ENCODE assay signal across 3 cellular contexts in the genomic region with DNA sequence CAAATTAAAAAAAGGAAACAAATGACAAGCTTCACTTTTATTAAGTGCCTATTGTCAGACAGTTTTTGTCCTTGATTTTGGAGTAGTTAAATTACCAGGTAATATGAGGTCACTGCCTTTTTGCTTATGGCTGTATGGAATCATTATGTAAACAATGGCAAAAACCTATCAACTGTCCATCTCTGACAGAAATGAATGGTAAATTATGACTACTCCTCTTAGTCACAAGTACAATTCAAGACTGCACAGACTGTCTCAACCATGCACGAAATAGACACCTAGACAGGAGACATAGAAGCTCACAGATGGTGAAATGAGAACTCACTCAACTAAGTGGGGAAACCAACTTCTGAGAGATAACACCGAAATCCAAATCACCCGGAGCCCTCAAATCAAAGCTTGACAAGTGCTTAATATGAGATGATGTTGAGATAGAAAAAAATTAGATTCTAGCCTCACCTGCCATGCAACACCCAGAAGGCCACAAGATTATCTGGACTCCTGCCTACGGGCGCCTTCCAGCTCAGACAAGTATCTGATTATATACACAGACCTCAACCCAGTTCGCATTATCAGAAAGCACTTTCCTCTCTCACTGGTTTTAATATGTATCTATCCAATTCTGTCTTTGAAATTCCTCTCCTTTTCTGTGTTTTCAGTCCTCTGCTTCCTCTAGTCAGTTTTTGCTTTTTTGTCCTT.
TF ChIP-seq lines count a peak whose summit lies in the region.

No MANE protein-coding gene starts in this region.

TF ChIP-seq in HEK293, 187 proteins besides CTCF, POLR2A, EP300 and RAD21 (continues in another document):
- TF ChIP-seq ZNF175 (tag by site-specific recombination; IDR thresholded peaks at IDR 0.05) (no peak), SP3 (tag by site-specific recombination; IDR thresholded peaks at IDR 0.05) (no peak), MYNN (tag by site-specific recombination; IDR thresholded peaks at IDR 0.05; ENCODE audit: borderline replicate concordance) (no peak), ZFP69B (tag by site-specific recombination; IDR thresholded peaks at IDR 0.05) (no peak), ZNF214 (tag by site-specific recombination; IDR thresholded peaks at IDR 0.05; ENCODE audit: borderline replicate concordance) (no peak), RBAK (tag by site-specific recombination; IDR thresholded peaks at IDR 0.05) (no peak), ZBTB17 (tag by site-specific recombination; IDR thresholded peaks at IDR 0.05) (peak; percentile 36), ZNF266 (tag by site-specific recombination; IDR thresholded peaks at IDR 0.05; ENCODE audit: low read depth) (no peak), ZNF391 (tag by site-specific recombination; IDR thresholded peaks at IDR 0.05; ENCODE audit: borderline replicate concordance, low read depth) (no peak), ATF2 (tag by site-specific recombination; IDR thresholded peaks at IDR 0.05; ENCODE audit: low read depth) (0 out of 2 replicates have a peak, but pooled peaks have one; percentile 6), ZBTB7A (tag by site-specific recombination; IDR thresholded peaks at IDR 0.05; ENCODE audit: low read depth) (no peak), TRIM28 (IDR thresholded peaks at IDR 0.05; ENCODE audit: borderline replicate concordance, low read length) (peak; percentile 65; the same call in 1 of the 2 replicates), SCRT1 (tag by site-specific recombination; IDR thresholded peaks at IDR 0.05; ENCODE audit: borderline replicate concordance) (no peak), ZNF776 (tag by site-specific recombination; IDR thresholded peaks at IDR 0.05; ENCODE audit: borderline replicate concordance) (no peak), ZNF202 (tag by site-specific recombination; IDR thresholded peaks at IDR 0.05; ENCODE audit: borderline replicate concordance) (no peak), ZNF660 (tag by site-specific recombination; IDR thresholded peaks at IDR 0.05) (no peak)
- TF ChIP-seq, protein P1, sequence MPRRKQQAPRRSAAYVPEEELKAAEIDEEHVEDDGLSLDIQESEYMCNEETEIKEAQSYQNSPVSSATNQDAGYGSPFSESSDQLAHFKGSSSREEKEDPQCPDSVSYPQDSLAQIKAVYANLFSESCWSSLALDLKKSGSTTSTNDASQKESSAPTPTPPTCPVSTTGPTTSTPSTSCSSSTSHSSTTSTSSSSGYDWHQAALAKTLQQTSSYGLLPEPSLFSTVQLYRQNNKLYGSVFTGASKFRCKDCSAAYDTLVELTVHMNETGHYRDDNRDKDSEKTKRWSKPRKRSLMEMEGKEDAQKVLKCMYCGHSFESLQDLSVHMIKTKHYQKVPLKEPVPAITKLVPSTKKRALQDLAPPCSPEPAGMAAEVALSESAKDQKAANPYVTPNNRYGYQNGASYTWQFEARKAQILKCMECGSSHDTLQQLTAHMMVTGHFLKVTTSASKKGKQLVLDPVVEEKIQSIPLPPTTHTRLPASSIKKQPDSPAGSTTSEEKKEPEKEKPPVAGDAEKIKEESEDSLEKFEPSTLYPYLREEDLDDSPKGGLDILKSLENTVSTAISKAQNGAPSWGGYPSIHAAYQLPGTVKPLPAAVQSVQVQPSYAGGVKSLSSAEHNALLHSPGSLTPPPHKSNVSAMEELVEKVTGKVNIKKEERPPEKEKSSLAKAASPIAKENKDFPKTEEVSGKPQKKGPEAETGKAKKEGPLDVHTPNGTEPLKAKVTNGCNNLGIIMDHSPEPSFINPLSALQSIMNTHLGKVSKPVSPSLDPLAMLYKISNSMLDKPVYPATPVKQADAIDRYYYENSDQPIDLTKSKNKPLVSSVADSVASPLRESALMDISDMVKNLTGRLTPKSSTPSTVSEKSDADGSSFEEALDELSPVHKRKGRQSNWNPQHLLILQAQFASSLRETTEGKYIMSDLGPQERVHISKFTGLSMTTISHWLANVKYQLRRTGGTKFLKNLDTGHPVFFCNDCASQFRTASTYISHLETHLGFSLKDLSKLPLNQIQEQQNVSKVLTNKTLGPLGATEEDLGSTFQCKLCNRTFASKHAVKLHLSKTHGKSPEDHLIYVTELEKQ (tag by site-specific recombination; IDR thresholded peaks at IDR 0.05; ENCODE audit: borderline replicate concordance), result peak; percentile 55; the same call in 1 of the 2 replicates

TF ChIP-seq in neural cell, 6 proteins besides CTCF, POLR2A, EP300 and RAD21:
- TF ChIP-seq EZH2 (IDR thresholded peaks at IDR 0.05; ENCODE audit: borderline replicate concordance, insufficient read depth, low read length, poor library complexity, severe bottlenecking), result no peak

TF ChIP-seq in HepG2, 621 proteins besides CTCF, POLR2A, EP300 and RAD21:
- TF ChIP-seq, protein P2, sequence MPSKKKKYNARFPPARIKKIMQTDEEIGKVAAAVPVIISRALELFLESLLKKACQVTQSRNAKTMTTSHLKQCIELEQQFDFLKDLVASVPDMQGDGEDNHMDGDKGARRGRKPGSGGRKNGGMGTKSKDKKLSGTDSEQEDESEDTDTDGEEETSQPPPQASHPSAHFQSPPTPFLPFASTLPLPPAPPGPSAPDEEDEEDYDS (CRISPR knock-in tag; IDR thresholded peaks at IDR 0.05), result no peak
- no peak for TF ChIP-seq ZFP90 (CRISPR knock-in tag; IDR thresholded peaks at IDR 0.05; ENCODE audit: borderline replicate concordance)
- no peak for TF ChIP-seq ZNF224 (CRISPR knock-in tag; IDR thresholded peaks at IDR 0.05)
TF ChIP-seq in HepG2: peak in this region for 0.
